In genomic region chr19:3547301-3547731, GRCh38 we compare ENCODE assay signal across 8 cellular contexts. TPM values are rescaled to one million over a fixed set of nuclear protein-coding genes. Genes with fewer than 3 reads are reported as not detected.
DNase-seq lines count a peak whose midpoint lies in the region; ATAC-seq and TF ChIP-seq lines count a peak whose summit lies in the region.

No MANE protein-coding gene starts in this region.

- no peaks in the 10 kb centered on the region for H3K9me3 ChIP-seq in Panc1 (ENCODE audit: control insufficient read depth, insufficient read depth, low read depth, low read length)

- H3K27ac ChIP-seq in Panc1 (ENCODE audit: low read length) = no peak overlapping the region

- intact Hi-C loops in Panc1 (cut with micrococcal nuclease; ENCODE audit: unreplicated experiment) = no loop called here
- intact Hi-C loops in activated T-helper 1 cell treated with anti-CD3 and anti-CD28 coated beads, Interleukin-12 subunit alpha, Interleukin-12 subunit beta, Interleukin-2, Interleukin-4 antibody, amounts not matched to agents 30 ng/mL and 10 ng/mL and 1 ng/mL, durations not matched to agents 14 hours and 24 hours and 36 hours (cut with micrococcal nuclease) = no loop called here

- CTCF ChIA-PET in Panc1 (lab: Charles Lee) = no interaction called here

- in situ Hi-C loops in Panc1 (cut with HindIII; ENCODE audit: low pct_unique_long_range_greater_than_20kb, low sequenced_read_pairs) = no loop called here

- ATAC-seq in Panc1 (no peak), GM21526 (IDR thresholded peaks at IDR 0.05; ENCODE audit: low FRiP score, unreplicated experiment) (no peak), GM18502 (IDR thresholded peaks at IDR 0.05; ENCODE audit: poor library complexity, unreplicated experiment) (no peak)

- H3K9me3 Mint-ChIP-seq in activated T-helper 1 cell treated with anti-CD3 and anti-CD28 coated beads, Interleukin-12 subunit alpha, Interleukin-12 subunit beta, Interleukin-2, Interleukin-4 antibody, amounts not matched to agents 30 ng/mL and 10 ng/mL and 1 ng/mL, durations not matched to agents 14 hours and 24 hours and 36 hours = no peaks in the 10 kb centered on the region

- H3K27me3 Mint-ChIP-seq in activated T-helper 1 cell treated with anti-CD3 and anti-CD28 coated beads, Interleukin-12 subunit alpha, Interleukin-12 subunit beta, Interleukin-2, Interleukin-4 antibody, amounts not matched to agents 30 ng/mL and 10 ng/mL and 1 ng/mL, durations not matched to agents 14 hours and 24 hours and 36 hours (ENCODE audit: insufficient read depth) = no peaks in the 10 kb centered on the region

- DNase-seq in Panc1 (ENCODE audit: low read depth, low spot score) (no peak), NCI-H345 treated with DMSO at 0.1 percent for 48 hours (lab: John Stamatoyannopoulos, UW; ENCODE audit: unreplicated experiment) (no peak)
- peak; percentile 29 for DNase-seq in effector CD4-positive, alpha-beta T cell
- peak; percentile 32 for DNase-seq in stimulated activated CD4-positive, alpha-beta T cell treated with anti-CD3 and anti-CD28 coated beads, Interleukin-1b, Interleukin-23, amount 100 ng/mL, for 48 hours
- DNase-seq in activated T-helper 1 cell treated with anti-CD3 and anti-CD28 coated beads, Interleukin-12 subunit alpha, Interleukin-12 subunit beta, Interleukin-2, Interleukin-4 antibody, amounts not matched to agents 30 ng/mL and 10 ng/mL and 1 ng/mL, durations not matched to agents 14 hours and 24 hours and 36 hours (ENCODE audit: low spot score) = no peak

- TF ChIP-seq CTCF in GM12873 (IDR thresholded peaks at IDR 0.05; ENCODE audit: insufficient read depth, low read depth, low read length, missing control alignments) (peak; percentile 73), Panc1 (IDR thresholded peaks at IDR 0.05) (peak; percentile 73)

- H3K36me3 ChIP-seq in Panc1 (ENCODE audit: control insufficient read depth, insufficient read depth, low read length) = 0 out of 2 replicates have a peak, but pooled peaks cover 3% of the 10 kb centered on the region

- no TSS peak for BruUV-seq in Panc1 (replicated peaks; lab: Mats Ljungman, UMichigan)

- no peaks in the 10 kb centered on the region for H3K4me1 ChIP-seq in Panc1 (ENCODE audit: control insufficient read depth, insufficient read depth, low read length)

- no peak overlapping the region for H3K27ac Mint-ChIP-seq in activated T-helper 1 cell treated with anti-CD3 and anti-CD28 coated beads, Interleukin-12 subunit alpha, Interleukin-12 subunit beta, Interleukin-2, Interleukin-4 antibody, amounts not matched to agents 30 ng/mL and 10 ng/mL and 1 ng/mL, durations not matched to agents 14 hours and 24 hours and 36 hours

- no peak overlapping the region for H3K4me3 Mint-ChIP-seq in activated T-helper 1 cell treated with anti-CD3 and anti-CD28 coated beads, Interleukin-12 subunit alpha, Interleukin-12 subunit beta, Interleukin-2, Interleukin-4 antibody, amounts not matched to agents 30 ng/mL and 10 ng/mL and 1 ng/mL, durations not matched to agents 14 hours and 24 hours and 36 hours

- H3K36me3 Mint-ChIP-seq in activated T-helper 1 cell treated with anti-CD3 and anti-CD28 coated beads, Interleukin-12 subunit alpha, Interleukin-12 subunit beta, Interleukin-2, Interleukin-4 antibody, amounts not matched to agents 30 ng/mL and 10 ng/mL and 1 ng/mL, durations not matched to agents 14 hours and 24 hours and 36 hours (ENCODE audit: low read depth) = peaks cover 10% of the 10 kb centered on the region

- no peaks in the 10 kb centered on the region for H3K27me3 ChIP-seq in Panc1 (ENCODE audit: control insufficient read depth, insufficient read depth, low read length)

- H3K4me3 ChIP-seq in Panc1 (ENCODE audit: low read depth in 2 of 2, low read length in 2 of 2) = no peak overlapping the region

- POLR2A ChIA-PET in Panc1 (lab: Charles Lee) = interaction anchor here (0.5 kb wide), 1 partner anchor 1341 kb away, joined by 3 read pairs; no protein-coding TSS in a partner anchor

- peaks cover 4% of the 10 kb centered on the region for H3K4me1 Mint-ChIP-seq in activated T-helper 1 cell treated with anti-CD3 and anti-CD28 coated beads, Interleukin-12 subunit alpha, Interleukin-12 subunit beta, Interleukin-2, Interleukin-4 antibody, amounts not matched to agents 30 ng/mL and 10 ng/mL and 1 ng/mL, durations not matched to agents 14 hours and 24 hours and 36 hours (ENCODE audit: low read depth)

RNA-seq across cellular contexts. Expression of gene TEKTIP1, which starts 8.3 kb away (rescaled TPM):
- total RNA-seq in Panc1 (2021; ENCODE audit: unreplicated experiment) = not detected
- 8.4 TPM for polyA plus RNA-seq in Panc1 (2012; ENCODE audit: insufficient read length)
- total RNA-seq in activated T-helper 1 cell treated with anti-CD3 and anti-CD28 coated beads, Interleukin-12 subunit alpha, Interleukin-12 subunit beta, Interleukin-2, Interleukin-4 antibody, amounts not matched to agents 30 ng/mL and 10 ng/mL and 1 ng/mL, durations not matched to agents 14 hours and 24 hours and 36 hours = 1.4 and 1.7 TPM in 2 replicates

RNA-seq across cellular contexts. Expression of gene MFSD12, which starts 10.1 kb away (rescaled TPM):
- total RNA-seq in Panc1 (2021; ENCODE audit: unreplicated experiment) = 98.8 TPM
- polyA plus RNA-seq in Panc1 (2012; ENCODE audit: insufficient read length) = 140 TPM
- 126 and 136 TPM in 2 replicates for total RNA-seq in activated T-helper 1 cell treated with anti-CD3 and anti-CD28 coated beads, Interleukin-12 subunit alpha, Interleukin-12 subunit beta, Interleukin-2, Interleukin-4 antibody, amounts not matched to agents 30 ng/mL and 10 ng/mL and 1 ng/mL, durations not matched to agents 14 hours and 24 hours and 36 hours

RNA-seq across cellular contexts. Expression of gene HMG20B, which starts 25.4 kb away (rescaled TPM):
- total RNA-seq in Panc1 (2021; ENCODE audit: unreplicated experiment) = 74.7 TPM
- 113 TPM for polyA plus RNA-seq in Panc1 (2012; ENCODE audit: insufficient read length)
- total RNA-seq in activated T-helper 1 cell treated with anti-CD3 and anti-CD28 coated beads, Interleukin-12 subunit alpha, Interleukin-12 subunit beta, Interleukin-2, Interleukin-4 antibody, amounts not matched to agents 30 ng/mL and 10 ng/mL and 1 ng/mL, durations not matched to agents 14 hours and 24 hours and 36 hours = 56.4 and 63.0 TPM in 2 replicates

RNA-seq across cellular contexts. Expression of gene GIPC3, which starts 38.0 kb away (rescaled TPM):
- 0.92 TPM for total RNA-seq in Panc1 (2021; ENCODE audit: unreplicated experiment)
- polyA plus RNA-seq in Panc1 (2012; ENCODE audit: insufficient read length) = 1.3 TPM
- total RNA-seq in activated T-helper 1 cell treated with anti-CD3 and anti-CD28 coated beads, Interleukin-12 subunit alpha, Interleukin-12 subunit beta, Interleukin-2, Interleukin-4 antibody, amounts not matched to agents 30 ng/mL and 10 ng/mL and 1 ng/mL, durations not matched to agents 14 hours and 24 hours and 36 hours = 0.31 and 0.39 TPM in 2 replicates

RNA-seq across cellular contexts. Expression of gene FZR1, which starts 41.2 kb away (rescaled TPM):
- 48.7 TPM for total RNA-seq in Panc1 (2021; ENCODE audit: unreplicated experiment)
- polyA plus RNA-seq in Panc1 (2012; ENCODE audit: insufficient read length) = 50.4 TPM
- 41.1 and 45.3 TPM in 2 replicates for total RNA-seq in activated T-helper 1 cell treated with anti-CD3 and anti-CD28 coated beads, Interleukin-12 subunit alpha, Interleukin-12 subunit beta, Interleukin-2, Interleukin-4 antibody, amounts not matched to agents 30 ng/mL and 10 ng/mL and 1 ng/mL, durations not matched to agents 14 hours and 24 hours and 36 hours

Comparison
In these comparisons a context has a peak if more than half of its experiments do, and no peak if none do; other contexts are left out.
1. DNase-seq: peak in effector CD4-positive, alpha-beta T cell (single experiment) and stimulated activated CD4-positive, alpha-beta T cell treated with anti-CD3 and anti-CD28 coated beads, Interleukin-1b, Interleukin-23, amount 100 ng/mL, for 48 hours (single experiment); none in Panc1 (single experiment), NCI-H345 treated with DMSO at 0.1 percent for 48 hours (single experiment) and activated T-helper 1 cell treated with anti-CD3 and anti-CD28 coated beads, Interleukin-12 subunit alpha, Interleukin-12 subunit beta, Interleukin-2, Interleukin-4 antibody, amounts not matched to agents 30 ng/mL and 10 ng/mL and 1 ng/mL, durations not matched to agents 14 hours and 24 hours and 36 hours (single experiment).